ENCODE assay signal across 11 cellular contexts in genomic region chr2:179239194-179239593, GRCh38. TPM values are rescaled to one million over a fixed set of nuclear protein-coding genes. Genes with fewer than 3 reads are reported as not detected.
DNase-seq lines count a peak whose midpoint lies in the region; ATAC-seq, FAIRE-seq and TF ChIP-seq lines count a peak whose summit lies in the region.
"Had no signal": no experiment of that assay in that cellular context is flagged by ENCODE, and none has a peak within 500 bp of the region (broad histone marks: within the 10 kb centered on the region; RNA-seq: fewer than 3 reads in every experiment).

No MANE protein-coding gene starts in this region.

- no peak for DNase-seq in activated CD8-positive, alpha-beta memory T cell treated with anti-CD3 and anti-CD28 coated beads, Interleukin-2, amount 10 ng/mL, durations not matched to agents 7 days and 5 days
- DNase-seq in activated CD8-positive, alpha-beta memory T cell treated with anti-CD3 and anti-CD28 coated beads, Interleukin-2, amount 50 U/mL, for 4 hours, result no peak
- DNase-seq in T-helper 17 cell, result no peak
- no peak for DNase-seq in stimulated activated naive B cell treated with anti-CD40 and anti-IgM and Interleukin-4, amounts not matched to agents 10 μg/mL and 1 μg/mL and 100 μg/mL, for 72 hours
- DNase-seq in frontal cortex (ENCODE audit: low spot score in 2 of 2), result no peak
- no peak for DNase-seq in GM13976 (ENCODE audit: low spot score)
- DNase-seq in prostate gland (ENCODE audit: low spot score), result no peak
- DNase-seq: dorsolateral prefrontal cortex had no signal

- H3K27me3 ChIP-seq in prostate gland (replicated peaks; ENCODE audit: insufficient read depth), result no peaks in the 10 kb centered on the region
- H3K27me3 ChIP-seq: BLaER1, dorsolateral prefrontal cortex had no signal

- H3K36me3 ChIP-seq in prostate gland, result no peaks in the 10 kb centered on the region

- no peaks in the 10 kb centered on the region for H3K27me3 Mint-ChIP-seq in activated CD8-positive, alpha-beta memory T cell treated with anti-CD3 and anti-CD28 coated beads, Interleukin-2, amount 10 ng/mL, durations not matched to agents 7 days and 5 days
- H3K27me3 Mint-ChIP-seq in T-helper 17 cell, result no peaks in the 10 kb centered on the region
- no peaks in the 10 kb centered on the region for H3K27me3 Mint-ChIP-seq in stimulated activated naive B cell treated with anti-CD40 and anti-IgM and Interleukin-4, amounts not matched to agents 10 μg/mL and 1 μg/mL and 100 μg/mL, for 72 hours

- in situ Hi-C loops in GM13976 (cut with MboI; ENCODE audit: low sequenced_read_pairs, unreplicated experiment), result no loop called here

- H3K9me3 Mint-ChIP-seq in activated CD8-positive, alpha-beta memory T cell treated with anti-CD3 and anti-CD28 coated beads, Interleukin-2, amount 10 ng/mL, durations not matched to agents 7 days and 5 days (ENCODE audit: low read depth), result peaks cover 3% of the 10 kb centered on the region
- peaks cover 4 to 7% of the 10 kb centered on the region in 2 donors for H3K9me3 Mint-ChIP-seq in stimulated activated naive B cell treated with anti-CD40 and anti-IgM and Interleukin-4, amounts not matched to agents 10 μg/mL and 1 μg/mL and 100 μg/mL, for 72 hours

- peaks cover 2% of the 10 kb centered on the region for H3K36me3 Mint-ChIP-seq in activated CD8-positive, alpha-beta memory T cell treated with anti-CD3 and anti-CD28 coated beads, Interleukin-2, amount 10 ng/mL, durations not matched to agents 7 days and 5 days
- H3K36me3 Mint-ChIP-seq in T-helper 17 cell (ENCODE audit: low read depth), result no peaks in the 10 kb centered on the region
- peaks cover 9 to 24% of the 10 kb centered on the region in 2 donors for H3K36me3 Mint-ChIP-seq in stimulated activated naive B cell treated with anti-CD40 and anti-IgM and Interleukin-4, amounts not matched to agents 10 μg/mL and 1 μg/mL and 100 μg/mL, for 72 hours

- H3K4me3 ChIP-seq in prostate gland, result no peak overlapping the region
- H3K4me3 ChIP-seq: BLaER1, dorsolateral prefrontal cortex had no signal

- peaks cover 2% of the 10 kb centered on the region for H3K4me1 Mint-ChIP-seq in activated CD8-positive, alpha-beta memory T cell treated with anti-CD3 and anti-CD28 coated beads, Interleukin-2, amount 10 ng/mL, durations not matched to agents 7 days and 5 days
- peaks cover 4% of the 10 kb centered on the region for H3K4me1 Mint-ChIP-seq in T-helper 17 cell
- peaks cover 25 to 78% of the 10 kb centered on the region in 2 donors for H3K4me1 Mint-ChIP-seq in stimulated activated naive B cell treated with anti-CD40 and anti-IgM and Interleukin-4, amounts not matched to agents 10 μg/mL and 1 μg/mL and 100 μg/mL, for 72 hours

- H3K4me3 Mint-ChIP-seq in activated CD8-positive, alpha-beta memory T cell treated with anti-CD3 and anti-CD28 coated beads, Interleukin-2, amount 10 ng/mL, durations not matched to agents 7 days and 5 days, result no peak overlapping the region
- no peak overlapping the region for H3K4me3 Mint-ChIP-seq in T-helper 17 cell
- H3K4me3 Mint-ChIP-seq in stimulated activated naive B cell treated with anti-CD40 and anti-IgM and Interleukin-4, amounts not matched to agents 10 μg/mL and 1 μg/mL and 100 μg/mL, for 72 hours, result no peak overlapping the region
- H3K4me3 Mint-ChIP-seq: neural crest cell had no signal

- no peak overlapping the region for H3K27ac Mint-ChIP-seq in activated CD8-positive, alpha-beta memory T cell treated with anti-CD3 and anti-CD28 coated beads, Interleukin-2, amount 10 ng/mL, durations not matched to agents 7 days and 5 days
- H3K27ac Mint-ChIP-seq in T-helper 17 cell, result no peak overlapping the region
- H3K27ac Mint-ChIP-seq in stimulated activated naive B cell treated with anti-CD40 and anti-IgM and Interleukin-4, amounts not matched to agents 10 μg/mL and 1 μg/mL and 100 μg/mL, for 72 hours, result peak overlapping the region; percentile 14

- CTCF ChIA-PET in activated CD8-positive, alpha-beta memory T cell treated with anti-CD3 and anti-CD28 coated beads, Interleukin-2, amount 10 ng/mL, durations not matched to agents 7 days and 5 days (lab: Charles Lee), result interaction anchor here (0.6 kb wide), 1 partner anchor 1742 kb away, joined by 3 read pairs; no protein-coding TSS in a partner anchor

- peak; percentile 39 for ATAC-seq in activated CD8-positive, alpha-beta memory T cell treated with anti-CD3 and anti-CD28 coated beads, Interleukin-2, amount 10 ng/mL, durations not matched to agents 7 days and 5 days
- ATAC-seq in HG02885 (IDR thresholded peaks at IDR 0.05; ENCODE audit: poor library complexity, unreplicated experiment), result peak; percentile 71
- ATAC-seq in T-helper 17 cell, result peak; percentile 63
- ATAC-seq in stimulated activated naive B cell treated with anti-CD40 and anti-IgM and Interleukin-4, amounts not matched to agents 10 μg/mL and 1 μg/mL and 100 μg/mL, for 72 hours (replicated peaks), result peak; percentile 53 to 77

- H3K9me3 ChIP-seq in T-helper 17 cell (ENCODE audit: control insufficient read depth, low read length, poor library complexity, severe bottlenecking) (no peaks in the 10 kb centered on the region), prostate gland (no peaks in the 10 kb centered on the region)

- TF ChIP-seq POLR2A in prostate gland (IDR thresholded peaks at IDR 0.05), result no peak

- intact Hi-C loops in prostate gland (cut with DNase I), result no loop called here

- no peak for TF ChIP-seq CTCF in GM13976 (IDR thresholded peaks at IDR 0.05; ENCODE audit: borderline replicate concordance, control extremely low read depth, extremely low read depth, insufficient read depth, missing control alignments)
- no peak for TF ChIP-seq CTCF in prostate gland (IDR thresholded peaks at IDR 0.05)

- no peak overlapping the region for H3K27ac ChIP-seq in prostate gland
- H3K27ac ChIP-seq: BLaER1 had no signal

- no peaks in the 10 kb centered on the region for H3K4me1 ChIP-seq in prostate gland (replicated peaks)
- H3K4me1 ChIP-seq: BLaER1 had no signal

- no peak for FAIRE-seq in frontal cortex (lab: Jason Lieb, UNC)

RNA-seq across cellular contexts. Expression of gene SESTD1, which starts 25.4 kb away (rescaled TPM):
- total RNA-seq in activated CD8-positive, alpha-beta memory T cell treated with anti-CD3 and anti-CD28 coated beads, Interleukin-2, amount 10 ng/mL, durations not matched to agents 7 days and 5 days, result 1 to 10 TPM; 4.0 to 7.7 TPM
- total RNA-seq in T-helper 17 cell (10 to 100 TPM; 16.1 to 16.3 TPM), frontal cortex (70.9 TPM), prostate gland (10 to 100 TPM in 1 of 2 donors, 1 to 10 TPM in 1; 7.7 to 35.4 TPM)
